Comparison of ENCODE assay signal across 23 cellular contexts in the genomic region with DNA sequence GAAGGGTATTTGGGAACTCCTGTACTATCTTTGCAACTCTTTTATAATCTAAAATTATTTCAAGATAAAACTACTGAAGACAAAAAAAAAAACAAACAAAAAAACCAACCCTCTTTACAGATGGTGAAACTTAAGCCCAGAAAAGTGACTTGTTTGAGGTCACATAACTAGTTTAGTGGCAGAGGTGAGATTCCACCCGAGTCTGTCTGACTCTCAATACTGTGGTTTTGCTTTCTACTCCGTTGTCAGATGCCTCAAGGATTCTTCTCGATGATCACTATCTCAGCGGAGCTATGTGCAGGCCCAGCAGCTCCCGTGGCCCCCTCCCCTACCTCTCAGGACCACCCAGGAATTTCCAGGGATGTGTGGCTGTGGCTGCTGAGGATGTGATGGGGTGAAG. TPM values are rescaled to one million over a fixed set of nuclear protein-coding genes. Genes with fewer than 3 reads are reported as not detected.
"Had no signal": no experiment of that assay in that cellular context is flagged by ENCODE, and none has a peak within 500 bp of the region (broad histone marks: within the 10 kb centered on the region; RNA-seq: fewer than 3 reads in every experiment).

No MANE protein-coding gene starts in this region.

- H3K4me1 Mint-ChIP-seq: memory B cell, mesothelial cell of epicardium had no signal

- H3K9me3 ChIP-seq: gastrocnemius medialis, heart right ventricle, left ventricle myocardium inferior, lower lobe of right lung, ovary, testis had no signal

- H3K27ac ChIP-seq: dorsolateral prefrontal cortex, heart right ventricle, left ventricle myocardium inferior, lower lobe of right lung, ovary, testis had no signal

- DNase-seq: cortex of kidney; dorsolateral prefrontal cortex; effector CD8-positive, alpha-beta T cell; gastrocnemius medialis; heart right ventricle; left cardiac atrium; left ventricle myocardium inferior; lower lobe of right lung; naive B cell; nucleus accumbens; ovary; right cardiac atrium; stimulated activated CD4-positive, alpha-beta T cell treated with anti-CD3 and anti-CD28 coated beads, Interleukin-2, amount 100 ng/mL, for 48 hours; stimulated activated naive CD8-positive, alpha-beta T cell treated with anti-CD3 and anti-CD28 coated beads, Interleukin-15, Interleukin-2, amounts not matched to agents 100 U/mL and 50 U/mL, for 24 hours; testis; trophoblast cell had no signal

- H3K4me3 ChIP-seq: dorsolateral prefrontal cortex, gastrocnemius medialis, heart right ventricle, left ventricle myocardium inferior, lower lobe of right lung, ovary, smooth muscle cell, testis had no signal

- H3K4me2 ChIP-seq: smooth muscle cell had no signal

- H3K27me3 ChIP-seq: dorsolateral prefrontal cortex, gastrocnemius medialis, ovary, testis had no signal

- H3K9me3 Mint-ChIP-seq: neural crest cell had no signal

- H3K4me3 Mint-ChIP-seq: memory B cell, mesothelial cell of epicardium, neural crest cell had no signal

- H3K4me1 ChIP-seq: heart right ventricle, left ventricle myocardium inferior, lower lobe of right lung, testis had no signal

- ATAC-seq: esophagus mucosa; gastrocnemius medialis; heart right ventricle; lower lobe of right lung; right cardiac atrium; stimulated activated naive CD8-positive, alpha-beta T cell treated with anti-CD3 and anti-CD28 coated beads, Interleukin-15, Interleukin-2, amounts not matched to agents 100 U/mL and 50 U/mL, for 24 hours had no signal

- H3K27ac Mint-ChIP-seq: memory B cell, mesothelial cell of epicardium had no signal

- H3K36me3 ChIP-seq: gastrocnemius medialis, left ventricle myocardium inferior, ovary had no signal

RNA-seq across cellular contexts. Expression of a gene that starts 36.1 kb away (rescaled TPM):
- total RNA-seq: fibroblast of villous mesenchyme, smooth muscle cell had no signal
- polyA plus RNA-seq: keratinocyte, smooth muscle cell had no signal

RNA-seq across cellular contexts. Expression of a gene that starts 49.4 kb away (rescaled TPM):
- polyA plus RNA-seq: keratinocyte had no signal
